In genomic region chr7:76565001-76565400, GRCh38 we compare ENCODE assay signal across 8 cellular contexts. TPM values are rescaled to one million over a fixed set of nuclear protein-coding genes. Genes with fewer than 3 reads are reported as not detected.
"Had no signal": no experiment of that assay in that cellular context is flagged by ENCODE, and none has a peak within 500 bp of the region (broad histone marks: within the 10 kb centered on the region; RNA-seq: fewer than 3 reads in every experiment).

No MANE protein-coding gene starts in this region.

RNA-seq across cellular contexts. Expression of gene SPDYE16, which starts 21.9 kb away (rescaled TPM):
- total RNA-seq: PC-3, PC-9, Right ventricle myocardium inferior, Right ventricle myocardium superior, RPMI7951, SJSA1, SK-MEL-5 had no signal

RNA-seq across cellular contexts. Expression of gene UPK3B, which starts 54.6 kb away (rescaled TPM):
- total RNA-seq: RPMI7951, SK-MEL-5 had no signal
- polyA plus RNA-seq: SK-N-SH had no signal
